17 cellular contexts compared by ENCODE assay signal in genomic region chr14:95048771-95049312, GRCh38.
"Had no signal": no experiment of that assay in that cellular context is flagged by ENCODE, and none has a peak within 500 bp of the region (broad histone marks: within the 10 kb centered on the region; RNA-seq: fewer than 3 reads in every experiment).

No MANE protein-coding gene starts in this region.

- H3K4me1 Mint-ChIP-seq: activated CD4-positive, alpha-beta T cell treated with anti-CD3 and anti-CD28 coated beads, Interleukin-2, amount 10 ng/mL, durations not matched to agents 7 days and 5 days; stimulated activated naive CD8-positive, alpha-beta T cell treated with anti-CD3 and anti-CD28 coated beads, Interleukin-15, amount 100 ng/mL, for 72 hours had no signal

- H3K36me3 Mint-ChIP-seq: activated naive CD4-positive, alpha-beta T cell treated with anti-CD3 and anti-CD28 coated beads, Interleukin-2, amount 50 U/mL, for 72 hours; naive thymus-derived CD8-positive, alpha-beta T cell had no signal

- H3K27ac ChIP-seq: adrenal gland had no signal

- ATAC-seq: activated CD4-positive, CD25-positive, alpha-beta regulatory T cell treated with anti-CD3 and anti-CD28 coated beads, Interleukin-2, amount 50 U/mL, for 24 hours; activated naive CD4-positive, alpha-beta T cell treated with anti-CD3 and anti-CD28 coated beads, Interleukin-2, amount 50 U/mL, for 72 hours; activated T-cell treated with anti-CD3 and anti-CD28 coated beads, Interleukin-2, amount 50 U/mL, for 72 hours; left cardiac atrium; naive thymus-derived CD8-positive, alpha-beta T cell; stimulated activated naive CD8-positive, alpha-beta T cell treated with anti-CD3 and anti-CD28 coated beads, Interleukin-15, amount 100 ng/mL, for 72 hours had no signal

- H3K9me3 Mint-ChIP-seq: activated CD4-positive, alpha-beta T cell treated with anti-CD3 and anti-CD28 coated beads, Interleukin-2, amount 10 ng/mL, durations not matched to agents 7 days and 5 days; activated naive CD4-positive, alpha-beta T cell treated with anti-CD3 and anti-CD28 coated beads, Interleukin-2, amount 50 U/mL, for 72 hours; activated T-cell treated with anti-CD3 and anti-CD28 coated beads, Interleukin-2, amount 50 U/mL, for 72 hours; naive thymus-derived CD8-positive, alpha-beta T cell; stimulated activated naive CD8-positive, alpha-beta T cell treated with anti-CD3 and anti-CD28 coated beads, Interleukin-15, amount 100 ng/mL, for 72 hours; T-helper 1 cell treated with Interleukin-12 subunit alpha and Interleukin-12 subunit beta and Interleukin-4 antibody, amounts not matched to agents 30 μg/mL and 1 μg/mL, for 36 hours had no signal

- H3K9me3 ChIP-seq: adrenal gland had no signal

- H3K27ac Mint-ChIP-seq: activated T-cell treated with anti-CD3 and anti-CD28 coated beads, Interleukin-2, amount 50 U/mL, for 72 hours; naive thymus-derived CD8-positive, alpha-beta T cell; progenitor cell of endocrine pancreas; stimulated activated naive CD8-positive, alpha-beta T cell treated with anti-CD3 and anti-CD28 coated beads, Interleukin-15, amount 100 ng/mL, for 72 hours; T-helper 1 cell treated with Interleukin-12 subunit alpha and Interleukin-12 subunit beta and Interleukin-4 antibody, amounts not matched to agents 30 μg/mL and 1 μg/mL, for 36 hours had no signal

- H3K27me3 Mint-ChIP-seq: activated CD4-positive, alpha-beta T cell treated with anti-CD3 and anti-CD28 coated beads, Interleukin-2, amount 10 ng/mL, durations not matched to agents 7 days and 5 days had no signal

- DNase-seq: activated CD4-positive, alpha-beta T cell treated with anti-CD3 and anti-CD28 coated beads, Interleukin-2, amount 10 ng/mL, durations not matched to agents 7 days and 5 days; activated CD8-positive, alpha-beta memory T cell treated with anti-CD3 and anti-CD28 coated beads, Interleukin-2, amount 50 U/mL, for 4 hours; activated gamma-delta T cell treated with Interleukin-2 at 50 U/mL for 16 hours; activated T-cell treated with anti-CD3 and anti-CD28 coated beads, Interleukin-2, amount 50 U/mL, for 72 hours; adrenal gland; dermis blood vessel endothelial cell; effector memory CD4-positive, alpha-beta T cell; left cardiac atrium; mesenchymal stem cell; naive thymus-derived CD8-positive, alpha-beta T cell; occipital lobe; stimulated activated CD4-positive, alpha-beta T cell treated with anti-CD3 and anti-CD28 coated beads, Interleukin-2, amount 100 ng/mL, for 48 hours; stimulated activated naive CD8-positive, alpha-beta T cell treated with anti-CD3 and anti-CD28 coated beads, Interleukin-15, amount 100 ng/mL, for 72 hours had no signal

- H3K4me3 ChIP-seq: adrenal gland had no signal

- H3K4me1 ChIP-seq: adrenal gland had no signal

- H3K36me3 ChIP-seq: adrenal gland had no signal

- H3K4me3 Mint-ChIP-seq: activated CD4-positive, alpha-beta T cell treated with anti-CD3 and anti-CD28 coated beads, Interleukin-2, amount 10 ng/mL, durations not matched to agents 7 days and 5 days; activated T-cell treated with anti-CD3 and anti-CD28 coated beads, Interleukin-2, amount 50 U/mL, for 72 hours; naive thymus-derived CD8-positive, alpha-beta T cell; stimulated activated naive CD8-positive, alpha-beta T cell treated with anti-CD3 and anti-CD28 coated beads, Interleukin-15, amount 100 ng/mL, for 72 hours; T-helper 1 cell treated with Interleukin-12 subunit alpha and Interleukin-12 subunit beta and Interleukin-4 antibody, amounts not matched to agents 30 μg/mL and 1 μg/mL, for 36 hours had no signal
